ENCODE assay signal across 27 cellular contexts in genomic region chr7:28114056-28114455, GRCh38.
DNase-seq lines count a peak whose midpoint lies in the region; ATAC-seq and TF ChIP-seq lines count a peak whose summit lies in the region.
"Had no signal": no experiment of that assay in that cellular context is flagged by ENCODE, and none has a peak within 500 bp of the region (broad histone marks: within the 10 kb centered on the region; RNA-seq: fewer than 3 reads in every experiment).

No MANE protein-coding gene starts in this region.

- H3K9me3 ChIP-seq in testis, result no peaks in the 10 kb centered on the region
- H3K9me3 ChIP-seq: A549, HAP-1, heart left ventricle, Peyer's patch, sigmoid colon, SJSA1 had no signal

- TF ChIP-seq CTCF in testis (IDR thresholded peaks at IDR 0.05), result no peak

- no peaks in the 10 kb centered on the region for H3K36me3 ChIP-seq in testis (ENCODE audit: low read depth, missing control alignments)
- H3K36me3 ChIP-seq: HAP-1, heart left ventricle, Peyer's patch, sigmoid colon had no signal

- 43 to 49% methylated on average over 4 of the region's 4 CpGs for WGBS in testis, 2 donors

- no peak for TF ChIP-seq POLR2A in testis (IDR thresholded peaks at IDR 0.05)

- peaks cover 37% of the 10 kb centered on the region for H3K4me1 ChIP-seq in testis
- H3K4me1 ChIP-seq: A549, foreskin keratinocyte, HAP-1, Peyer's patch had no signal

- peak overlapping the region; percentile 73 to 74 for H3K27ac ChIP-seq in testis
- H3K27ac ChIP-seq: A549, coronary artery, foreskin keratinocyte, Peyer's patch, SJSA1 had no signal

- DNase-seq in NCI-H1417 (lab: John Stamatoyannopoulos, UW) (peak in 2 of 3 experiments; percentile 11 to 33), NCI-H1417 treated with DMSO at 0.1 percent for 48 hours (lab: John Stamatoyannopoulos, UW) (no peak), NCI-H1694 treated with DMSO at 0.1 percent for 48 hours (lab: John Stamatoyannopoulos, UW) (peak; percentile 34), cerebellum (ENCODE audit: low spot score) (peak; percentile 84), testis (no peak), AG08396 (ENCODE audit: low spot score) (no peak)
- DNase-seq: activated CD4-positive, alpha-beta T cell treated with anti-CD3 and anti-CD28 coated beads, Interleukin-2, amount 50 U/mL, for 48 hours; activated naive CD4-positive, alpha-beta T cell treated with anti-CD3 and anti-CD28 coated beads for 36 hours; CD4-positive, alpha-beta memory T cell; DMS153; effector memory CD4-positive, alpha-beta T cell; foreskin keratinocyte; GF-D8; heart left ventricle; NCI-H1092; NCI-H524; Peyer's patch; sigmoid colon; stimulated activated CD4-positive, alpha-beta T cell treated with anti-CD3 and anti-CD28 coated beads, Interleukin-4, amount 100 ng/mL, for 24 hours; stimulated activated naive B cell treated with anti-CD40 and anti-IgM and Interleukin-4, amounts not matched to agents 10 μg/mL and 1 μg/mL and 100 μg/mL, for 72 hours had no signal

- no peak overlapping the region for H3K4me3 ChIP-seq in testis
- H3K4me3 ChIP-seq: A549, coronary artery, HAP-1, heart left ventricle, Peyer's patch, sigmoid colon, SJSA1 had no signal

- H3K27me3 ChIP-seq in testis, result no peaks in the 10 kb centered on the region
- H3K27me3 ChIP-seq: foreskin keratinocyte, heart left ventricle, Peyer's patch, sigmoid colon, SJSA1 had no signal

- intact Hi-C loops in testis (cut with DNase I; ENCODE audit: low total_unique reads), result no loop called here

- no peak for ATAC-seq in GM19467 (IDR thresholded peaks at IDR 0.05; ENCODE audit: unreplicated experiment)
- no peak for ATAC-seq in GM18861 (IDR thresholded peaks at IDR 0.05; ENCODE audit: unreplicated experiment)
- ATAC-seq: A549; esophagus mucosa; foreskin keratinocyte; stimulated activated naive B cell treated with anti-CD40 and anti-IgM and Interleukin-4, amounts not matched to agents 10 μg/mL and 1 μg/mL and 100 μg/mL, for 72 hours had no signal

Comparison
In these comparisons a context has a peak if more than half of its experiments do, and no peak if none do; other contexts are left out.
1. DNase-seq: peak in NCI-H1417 (2 of 3), NCI-H1694 treated with DMSO at 0.1 percent for 48 hours (single experiment) and cerebellum (single experiment); none in NCI-H1417 treated with DMSO at 0.1 percent for 48 hours (single experiment), testis (single experiment) and AG08396 (single experiment).